Comparison of ENCODE assay signal across 7 cellular contexts in genomic region chr9:130171226-130172148, GRCh38.
A peak's percentile ranks its signal among the peaks of the same experiment; 100 is the strongest.
DNase-seq lines count a peak whose midpoint lies in the region; ATAC-seq and FAIRE-seq lines count a peak whose summit lies in the region.

No MANE protein-coding gene starts in this region.

- H3K27ac Mint-ChIP-seq in activated naive CD8-positive, alpha-beta T cell treated with anti-CD3 and anti-CD28 coated beads, Interleukin-2, amount 50 U/mL, for 24 hours, result peak overlapping the region; percentile 49
- no peak overlapping the region for H3K27ac Mint-ChIP-seq in stimulated activated naive CD8-positive, alpha-beta T cell treated with anti-CD3 and anti-CD28 coated beads, Interleukin-15, amount 100 ng/mL, for 72 hours

- peak overlapping the region; percentile 67 for H3K4me3 ChIP-seq in HUES48 (ENCODE audit: low read depth, low read length)

- H3K9me3 Mint-ChIP-seq in activated naive CD8-positive, alpha-beta T cell treated with anti-CD3 and anti-CD28 coated beads, Interleukin-2, amount 50 U/mL, for 24 hours, result no peaks in the 10 kb centered on the region
- no peaks in the 10 kb centered on the region for H3K9me3 Mint-ChIP-seq in stimulated activated naive CD8-positive, alpha-beta T cell treated with anti-CD3 and anti-CD28 coated beads, Interleukin-15, amount 100 ng/mL, for 72 hours

- no peak for DNase-seq in activated naive CD8-positive, alpha-beta T cell treated with anti-CD3 and anti-CD28 coated beads, Interleukin-2, amount 50 U/mL, for 24 hours
- DNase-seq in iPS-NIHi11 (ENCODE audit: low spot score) (peak; percentile 74), RCC 7860 (ENCODE audit: low spot score) (no peak), OCI-M2 (lab: John Stamatoyannopoulos, UW; ENCODE audit: unreplicated experiment) (no peak)
- no peak for DNase-seq in stimulated activated naive CD8-positive, alpha-beta T cell treated with anti-CD3 and anti-CD28 coated beads, Interleukin-15, amount 100 ng/mL, for 72 hours

- H3K27me3 ChIP-seq in HUES48 (ENCODE audit: control insufficient read depth, insufficient read depth, low read length), result peaks cover 11% of the 10 kb centered on the region

- no peak overlapping the region for H3K27ac ChIP-seq in HUES48 (ENCODE audit: low read depth, low read length)

- H3K4me3 Mint-ChIP-seq in activated naive CD8-positive, alpha-beta T cell treated with anti-CD3 and anti-CD28 coated beads, Interleukin-2, amount 50 U/mL, for 24 hours, result peak overlapping the region; percentile 69
- peak overlapping the region; percentile 30 to 59 for H3K4me3 Mint-ChIP-seq in stimulated activated naive CD8-positive, alpha-beta T cell treated with anti-CD3 and anti-CD28 coated beads, Interleukin-15, amount 100 ng/mL, for 72 hours

- H3K4me1 ChIP-seq in HUES48 (ENCODE audit: control insufficient read depth, insufficient read depth, low read length), result peaks cover 13% of the 10 kb centered on the region

- peaks cover 31% of the 10 kb centered on the region for H3K27me3 Mint-ChIP-seq in activated naive CD8-positive, alpha-beta T cell treated with anti-CD3 and anti-CD28 coated beads, Interleukin-2, amount 50 U/mL, for 24 hours
- H3K27me3 Mint-ChIP-seq in stimulated activated naive CD8-positive, alpha-beta T cell treated with anti-CD3 and anti-CD28 coated beads, Interleukin-15, amount 100 ng/mL, for 72 hours, result peaks cover 55% of the 10 kb centered on the region

- no peak for ATAC-seq in activated naive CD8-positive, alpha-beta T cell treated with anti-CD3 and anti-CD28 coated beads, Interleukin-2, amount 50 U/mL, for 24 hours
- ATAC-seq in stimulated activated naive CD8-positive, alpha-beta T cell treated with anti-CD3 and anti-CD28 coated beads, Interleukin-15, amount 100 ng/mL, for 72 hours, result peak; percentile 37
- no peak for ATAC-seq in HG02588 (IDR thresholded peaks at IDR 0.05; ENCODE audit: unreplicated experiment)

- H3K4me1 Mint-ChIP-seq in activated naive CD8-positive, alpha-beta T cell treated with anti-CD3 and anti-CD28 coated beads, Interleukin-2, amount 50 U/mL, for 24 hours, result peaks cover 22% of the 10 kb centered on the region
- peaks cover 28% of the 10 kb centered on the region for H3K4me1 Mint-ChIP-seq in stimulated activated naive CD8-positive, alpha-beta T cell treated with anti-CD3 and anti-CD28 coated beads, Interleukin-15, amount 100 ng/mL, for 72 hours

- FAIRE-seq in RCC 7860 (lab: Jason Lieb, UNC), result no peak

- no peak overlapping the region for H3K9ac ChIP-seq in HUES48 (ENCODE audit: low read depth, low read length)

- H3K36me3 ChIP-seq in HUES48 (ENCODE audit: control insufficient read depth, insufficient read depth, low read length), result no peaks in the 10 kb centered on the region

- no peaks in the 10 kb centered on the region for H3K36me3 Mint-ChIP-seq in activated naive CD8-positive, alpha-beta T cell treated with anti-CD3 and anti-CD28 coated beads, Interleukin-2, amount 50 U/mL, for 24 hours (ENCODE audit: low read depth)

- H3K9me3 ChIP-seq in HUES48 (ENCODE audit: control insufficient read depth, insufficient read depth, low read length), result no peaks in the 10 kb centered on the region
